Comparison of ENCODE assay signal across 8 cellular contexts in the genomic region with DNA sequence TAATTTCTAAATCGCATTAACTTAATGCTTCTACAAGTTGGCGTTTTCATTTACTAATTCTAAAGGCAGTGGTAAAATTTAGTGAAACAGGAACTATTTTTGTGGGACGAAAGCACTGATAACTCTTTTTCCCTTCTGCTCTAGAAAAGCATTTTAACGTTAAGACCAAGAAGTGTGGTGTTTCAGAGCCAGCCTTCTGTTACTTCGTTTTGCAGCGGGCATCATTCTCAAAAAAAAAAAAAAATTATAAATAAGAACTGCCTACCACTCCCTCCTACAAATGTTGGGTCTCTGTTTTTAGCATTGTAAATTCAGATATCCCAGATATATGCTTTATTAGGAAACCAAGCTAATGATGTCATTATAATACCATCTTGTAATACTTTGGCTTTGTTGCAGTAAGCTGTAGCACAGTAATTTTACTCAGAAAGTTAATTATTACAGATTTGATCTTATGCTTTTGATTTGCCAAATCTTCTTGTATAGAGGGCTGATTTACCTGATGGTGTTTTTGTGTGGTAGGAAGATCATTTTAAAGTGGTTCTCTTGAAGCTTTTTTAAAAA. TPM values are rescaled to one million over a fixed set of nuclear protein-coding genes. Genes with fewer than 3 reads are reported as not detected.
DNase-seq lines count a peak whose midpoint lies in the region; FAIRE-seq and TF ChIP-seq lines count a peak whose summit lies in the region.

No MANE protein-coding gene starts in this region.

- H3K4me3 ChIP-seq in subcutaneous abdominal adipose tissue (ENCODE audit: low read depth in 1 of 5, low read length in 5 of 5), result peak overlapping the region; percentile 90 to 98 (median 95)

- POLR2A ChIA-PET in activated CD4-positive, alpha-beta memory T cell treated with anti-CD3 and anti-CD28 coated beads, Interleukin-2, amount 10 ng/mL, durations not matched to agents 7 days and 5 days (lab: Charles Lee), result interaction anchor here (0.7 to 2.7 kb wide), 13 partner anchors 8 to 903 kb away, joined by 3 to 9 read pairs (median 5); partner anchors contain the start of genes DCUN1D1, MCCC1 and YEATS2

- H3K27me3 ChIP-seq in subcutaneous abdominal adipose tissue (ENCODE audit: control insufficient read depth in 5 of 5, insufficient read depth in 4 of 5, low read length in 5 of 5), result no peaks in the 10 kb centered on the region

- H3K27ac ChIP-seq in subcutaneous abdominal adipose tissue (ENCODE audit: low read depth, low read length), result peak overlapping the region; percentile 98

- H3K36me3 Mint-ChIP-seq in activated CD4-positive, alpha-beta memory T cell treated with anti-CD3 and anti-CD28 coated beads, Interleukin-2, amount 10 ng/mL, durations not matched to agents 7 days and 5 days (ENCODE audit: low read depth), result peaks cover 36% of the 10 kb centered on the region
- no peaks in the 10 kb centered on the region for H3K36me3 Mint-ChIP-seq in immature natural killer cell

- peak overlapping the region; percentile 93 for H3K27ac Mint-ChIP-seq in activated CD4-positive, alpha-beta memory T cell treated with anti-CD3 and anti-CD28 coated beads, Interleukin-2, amount 10 ng/mL, durations not matched to agents 7 days and 5 days
- peak overlapping the region; percentile 96 to 98 (median 97) for H3K27ac Mint-ChIP-seq in immature natural killer cell

- H3K9me3 ChIP-seq in subcutaneous abdominal adipose tissue (ENCODE audit: control insufficient read depth in 5 of 5, low read length in 5 of 5), result no peaks in the 10 kb centered on the region

- CTCF ChIA-PET in activated CD4-positive, alpha-beta memory T cell treated with anti-CD3 and anti-CD28 coated beads, Interleukin-2, amount 10 ng/mL, durations not matched to agents 7 days and 5 days (lab: Charles Lee), result interaction anchor here (0.6 to 1.7 kb wide), 4 partner anchors 8 to 81 kb away, joined by 3 to 6 read pairs (median 5); no protein-coding TSS in a partner anchor

- no peaks in the 10 kb centered on the region for H3K9me3 Mint-ChIP-seq in activated CD4-positive, alpha-beta memory T cell treated with anti-CD3 and anti-CD28 coated beads, Interleukin-2, amount 10 ng/mL, durations not matched to agents 7 days and 5 days
- no peaks in the 10 kb centered on the region for H3K9me3 Mint-ChIP-seq in immature natural killer cell

- peak; percentile 17 for DNase-seq in SIG-M5 treated with dmso at 0.1 percent for 504 hours (lab: John Stamatoyannopoulos, UW; ENCODE audit: unreplicated experiment)
- no peak for DNase-seq in SIG-M5 (lab: John Stamatoyannopoulos, UW)
- no peak for DNase-seq in activated CD4-positive, alpha-beta memory T cell treated with anti-CD3 and anti-CD28 coated beads, Interleukin-2, amount 10 ng/mL, durations not matched to agents 7 days and 5 days
- peak in 2 of 3 donors; percentile 6 to 7 for DNase-seq in immature natural killer cell
- DNase-seq in NCI-H146 (lab: John Stamatoyannopoulos, UW), result no peak
- DNase-seq in H54 (ENCODE audit: insufficient read length, low spot score), result no peak
- DNase-seq in NCI-H446 treated with DMSO at 0.1 percent for 48 hours (lab: John Stamatoyannopoulos, UW), result no peak

- H3K36me3 ChIP-seq in subcutaneous abdominal adipose tissue (ENCODE audit: control insufficient read depth in 5 of 5, insufficient read depth in 5 of 5, low read length in 5 of 5), result no peaks in the 10 kb centered on the region

- peaks cover 30% of the 10 kb centered on the region for H3K4me1 Mint-ChIP-seq in activated CD4-positive, alpha-beta memory T cell treated with anti-CD3 and anti-CD28 coated beads, Interleukin-2, amount 10 ng/mL, durations not matched to agents 7 days and 5 days
- peaks cover 56 to 61% of the 10 kb centered on the region in 2 donors for H3K4me1 Mint-ChIP-seq in immature natural killer cell

- TF ChIP-seq POLR2A in H54 (IDR thresholded peaks at IDR 0.05; ENCODE audit: low read depth, low read length), result no peak

- FAIRE-seq in H54 (lab: Jason Lieb, UNC), result no peak

- H3K9ac ChIP-seq in subcutaneous abdominal adipose tissue (ENCODE audit: low read length in 5 of 5), result peak overlapping the region; percentile 96 to 100 (median 98)

- peaks cover 2% of the 10 kb centered on the region for H3K27me3 Mint-ChIP-seq in activated CD4-positive, alpha-beta memory T cell treated with anti-CD3 and anti-CD28 coated beads, Interleukin-2, amount 10 ng/mL, durations not matched to agents 7 days and 5 days
- peaks cover 5 to 19% (median 18%) of the 10 kb centered on the region in 3 donors for H3K27me3 Mint-ChIP-seq in immature natural killer cell (ENCODE audit: low read depth in 3 of 3)

- peaks cover 3 to 25% (median 21%) of the 10 kb centered on the region in 5 donors for H3K4me1 ChIP-seq in subcutaneous abdominal adipose tissue (ENCODE audit: control insufficient read depth in 5 of 5, insufficient read depth in 5 of 5, low read length in 5 of 5)

- peak overlapping the region; percentile 82 for H3K4me3 Mint-ChIP-seq in activated CD4-positive, alpha-beta memory T cell treated with anti-CD3 and anti-CD28 coated beads, Interleukin-2, amount 10 ng/mL, durations not matched to agents 7 days and 5 days
- peak overlapping the region; percentile 92 to 96 (median 95) for H3K4me3 Mint-ChIP-seq in immature natural killer cell

RNA-seq across cellular contexts. Expression of gene ATP11B, which starts 1.6 kb away (rescaled TPM):
- total RNA-seq in activated CD4-positive, alpha-beta memory T cell treated with anti-CD3 and anti-CD28 coated beads, Interleukin-2, amount 10 ng/mL, durations not matched to agents 7 days and 5 days, result 100 to 1,000 TPM; 128 to 131 TPM
- polyA plus RNA-seq in immature natural killer cell, result 10 to 100 TPM; 21.8 to 85.1 (median 39.5) TPM

Comparison
In these comparisons a context has a peak if more than half of its experiments do, and no peak if none do; other contexts are left out.
1. DNase-seq: peak in SIG-M5 treated with dmso at 0.1 percent for 504 hours (single experiment) and immature natural killer cell (2 of 3); none in SIG-M5 (single experiment), activated CD4-positive, alpha-beta memory T cell treated with anti-CD3 and anti-CD28 coated beads, Interleukin-2, amount 10 ng/mL, durations not matched to agents 7 days and 5 days (single experiment), NCI-H146 (single experiment), H54 (single experiment) and NCI-H446 treated with DMSO at 0.1 percent for 48 hours (single experiment).